In genomic region chr14:85195872-85196477, GRCh38 we compare ENCODE assay signal across 1 cellular context.
TF ChIP-seq lines count a peak whose summit lies in the region.

No MANE protein-coding gene starts in this region.

TF ChIP-seq in HCT116, 20 proteins besides CTCF, POLR2A, EP300 and RAD21 (continued from another document):
- TF ChIP-seq, protein P1, sequence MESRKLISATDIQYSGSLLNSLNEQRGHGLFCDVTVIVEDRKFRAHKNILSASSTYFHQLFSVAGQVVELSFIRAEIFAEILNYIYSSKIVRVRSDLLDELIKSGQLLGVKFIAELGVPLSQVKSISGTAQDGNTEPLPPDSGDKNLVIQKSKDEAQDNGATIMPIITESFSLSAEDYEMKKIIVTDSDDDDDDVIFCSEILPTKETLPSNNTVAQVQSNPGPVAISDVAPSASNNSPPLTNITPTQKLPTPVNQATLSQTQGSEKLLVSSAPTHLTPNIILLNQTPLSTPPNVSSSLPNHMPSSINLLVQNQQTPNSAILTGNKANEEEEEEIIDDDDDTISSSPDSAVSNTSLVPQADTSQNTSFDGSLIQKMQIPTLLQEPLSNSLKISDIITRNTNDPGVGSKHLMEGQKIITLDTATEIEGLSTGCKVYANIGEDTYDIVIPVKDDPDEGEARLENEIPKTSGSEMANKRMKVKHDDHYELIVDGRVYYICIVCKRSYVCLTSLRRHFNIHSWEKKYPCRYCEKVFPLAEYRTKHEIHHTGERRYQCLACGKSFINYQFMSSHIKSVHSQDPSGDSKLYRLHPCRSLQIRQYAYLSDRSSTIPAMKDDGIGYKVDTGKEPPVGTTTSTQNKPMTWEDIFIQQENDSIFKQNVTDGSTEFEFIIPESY (IDR thresholded peaks at IDR 0.05; ENCODE audit: extremely low read depth, insufficient replicate concordance, low read length), result no peak
- no peak for TF ChIP-seq MAX (IDR thresholded peaks at IDR 0.05)
- no peak for TF ChIP-seq POLR2AphosphoS5 (IDR thresholded peaks at IDR 0.05; ENCODE audit: low read depth, low read length)
- TF ChIP-seq CEBPB (IDR thresholded peaks at IDR 0.05; ENCODE audit: low read depth), result no peak
- no peak for TF ChIP-seq ATF3 (IDR thresholded peaks at IDR 0.05)
